In genomic region chr5:180130291-180130869, GRCh38 we compare ENCODE assay signal across 21 cellular contexts. TPM values are rescaled to one million over a fixed set of nuclear protein-coding genes. Genes with fewer than 3 reads are reported as not detected.
A peak's percentile ranks its signal among the peaks of the same experiment; 100 is the strongest.
DNase-seq lines count a peak whose midpoint lies in the region; ATAC-seq and TF ChIP-seq lines count a peak whose summit lies in the region.
"Had no signal": no experiment of that assay in that cellular context is flagged by ENCODE, and none has a peak within 500 bp of the region (broad histone marks: within the 10 kb centered on the region; RNA-seq: fewer than 3 reads in every experiment).

No MANE protein-coding gene starts in this region.

- H3K9me3 Mint-ChIP-seq in natural killer cell treated with Interleukin-12 subunit alpha and Interleukin-12 subunit beta and Interleukin-15 and Interleukin-18, amount 100 ng/mL, for 72 hours, result no peaks in the 10 kb centered on the region
- no peaks in the 10 kb centered on the region for H3K9me3 Mint-ChIP-seq in type B pancreatic cell
- H3K9me3 Mint-ChIP-seq: activated T-helper 1 cell treated with anti-CD3 and anti-CD28 coated beads, Interleukin-12 subunit alpha, Interleukin-12 subunit beta, Interleukin-2, Interleukin-4 antibody, amounts not matched to agents 30 ng/mL and 10 ng/mL and 1 ng/mL, durations not matched to agents 14 hours and 24 hours and 36 hours; stimulated activated naive B cell treated with anti-CD40 and anti-IgM and Interleukin-4, amounts not matched to agents 10 μg/mL and 1 μg/mL and 100 μg/mL, for 72 hours had no signal

- H3K9me3 ChIP-seq in left ventricle myocardium inferior (replicated peaks), result no peaks in the 10 kb centered on the region
- H3K9me3 ChIP-seq: BLaER1, MG63, thoracic aorta had no signal

- H3K4me1 Mint-ChIP-seq in natural killer cell treated with Interleukin-12 subunit alpha and Interleukin-12 subunit beta and Interleukin-15 and Interleukin-18, amount 100 ng/mL, for 72 hours (ENCODE audit: low read depth in 2 of 2), result peaks cover 9 to 12% of the 10 kb centered on the region in 2 donors
- H3K4me1 Mint-ChIP-seq in type B pancreatic cell (ENCODE audit: unreplicated experiment), result no peaks in the 10 kb centered on the region

- intact Hi-C loops in cardiac septum (cut with DNase I) (no loop called here), left ventricle myocardium inferior (cut with micrococcal nuclease) (no loop called here)

- H3K27me3 ChIP-seq in left ventricle myocardium inferior (ENCODE audit: low read depth), result peaks cover 36% of the 10 kb centered on the region
- H3K27me3 ChIP-seq: BLaER1 had no signal

- ATAC-seq in natural killer cell treated with Interleukin-12 subunit alpha and Interleukin-12 subunit beta and Interleukin-15 and Interleukin-18, amount 100 ng/mL, for 72 hours, result no peak
- ATAC-seq: K562; stimulated activated naive B cell treated with anti-CD40 and anti-IgM and Interleukin-4, amounts not matched to agents 10 μg/mL and 1 μg/mL and 100 μg/mL, for 72 hours had no signal

- DNase-seq in cardiac septum (ENCODE audit: low spot score), result peak; percentile 60
- no peak for DNase-seq in left ventricle myocardium inferior
- peak; percentile 40 for DNase-seq in coronary artery (ENCODE audit: low spot score)
- DNase-seq in natural killer cell treated with Interleukin-12 subunit alpha and Interleukin-12 subunit beta and Interleukin-15 and Interleukin-18, amount 100 ng/mL, for 72 hours (ENCODE audit: low spot score), result peak; percentile 47
- peak; percentile 58 for DNase-seq in type B pancreatic cell (ENCODE audit: extremely low spot score, unreplicated experiment)
- no peak for DNase-seq in NCI-H1436 (lab: John Stamatoyannopoulos, UW)
- DNase-seq in NCI-H774 (lab: John Stamatoyannopoulos, UW), result no peak
- no peak for DNase-seq in hippocampal formation (lab: John Stamatoyannopoulos, UW)
- DNase-seq: effector CD8-positive, alpha-beta T cell; foreskin melanocyte; MG63; nucleus accumbens; SHP77 treated with DMSO at 0.1 percent for 48 hours; stimulated activated CD4-positive, alpha-beta T cell treated with anti-CD3 and anti-CD28 coated beads, Interleukin-4, amount 100 ng/mL, for 24 hours; stimulated activated naive B cell treated with anti-CD40 and anti-IgM and Interleukin-4, amounts not matched to agents 10 μg/mL and 1 μg/mL and 100 μg/mL, for 72 hours had no signal

- peaks cover 7% of the 10 kb centered on the region for H3K4me1 ChIP-seq in left ventricle myocardium inferior

- no peaks in the 10 kb centered on the region for H3K36me3 Mint-ChIP-seq in natural killer cell treated with Interleukin-12 subunit alpha and Interleukin-12 subunit beta and Interleukin-15 and Interleukin-18, amount 100 ng/mL, for 72 hours
- H3K36me3 Mint-ChIP-seq in type B pancreatic cell, result no peaks in the 10 kb centered on the region
- H3K36me3 Mint-ChIP-seq: stimulated activated naive B cell treated with anti-CD40 and anti-IgM and Interleukin-4, amounts not matched to agents 10 μg/mL and 1 μg/mL and 100 μg/mL, for 72 hours had no signal

- TF ChIP-seq CTCF in left ventricle myocardium inferior (IDR thresholded peaks at IDR 0.05; ENCODE audit: borderline replicate concordance) (no peak), coronary artery (IDR thresholded peaks at IDR 0.05) (no peak), type B pancreatic cell (conservative IDR thresholded peaks at IDR 0.05) (no peak)

- H3K27me3 Mint-ChIP-seq in natural killer cell treated with Interleukin-12 subunit alpha and Interleukin-12 subunit beta and Interleukin-15 and Interleukin-18, amount 100 ng/mL, for 72 hours, result peaks cover 5 to 7% of the 10 kb centered on the region in 2 donors
- H3K27me3 Mint-ChIP-seq in type B pancreatic cell, result peaks cover 6% of the 10 kb centered on the region

- H3K4me3 ChIP-seq in left ventricle myocardium inferior, result no peak overlapping the region
- no peak overlapping the region for H3K4me3 ChIP-seq in coronary artery
- H3K4me3 ChIP-seq: BLaER1, K562, lung, MG63, PC-9, thoracic aorta had no signal

- no peak overlapping the region for H3K27ac Mint-ChIP-seq in natural killer cell treated with Interleukin-12 subunit alpha and Interleukin-12 subunit beta and Interleukin-15 and Interleukin-18, amount 100 ng/mL, for 72 hours
- no peak overlapping the region for H3K27ac Mint-ChIP-seq in type B pancreatic cell
- H3K27ac Mint-ChIP-seq: activated T-helper 1 cell treated with anti-CD3 and anti-CD28 coated beads, Interleukin-12 subunit alpha, Interleukin-12 subunit beta, Interleukin-2, Interleukin-4 antibody, amounts not matched to agents 30 ng/mL and 10 ng/mL and 1 ng/mL, durations not matched to agents 14 hours and 24 hours and 36 hours; stimulated activated naive B cell treated with anti-CD40 and anti-IgM and Interleukin-4, amounts not matched to agents 10 μg/mL and 1 μg/mL and 100 μg/mL, for 72 hours had no signal

- H3K27ac ChIP-seq in left ventricle myocardium inferior (replicated peaks), result no peak overlapping the region
- no peak overlapping the region for H3K27ac ChIP-seq in coronary artery
- H3K27ac ChIP-seq: BLaER1, PC-9, thoracic aorta had no signal

- H3K4me3 Mint-ChIP-seq in natural killer cell treated with Interleukin-12 subunit alpha and Interleukin-12 subunit beta and Interleukin-15 and Interleukin-18, amount 100 ng/mL, for 72 hours, result no peak overlapping the region
- H3K4me3 Mint-ChIP-seq in type B pancreatic cell, result no peak overlapping the region
- H3K4me3 Mint-ChIP-seq: activated T-helper 1 cell treated with anti-CD3 and anti-CD28 coated beads, Interleukin-12 subunit alpha, Interleukin-12 subunit beta, Interleukin-2, Interleukin-4 antibody, amounts not matched to agents 30 ng/mL and 10 ng/mL and 1 ng/mL, durations not matched to agents 14 hours and 24 hours and 36 hours; stimulated activated naive B cell treated with anti-CD40 and anti-IgM and Interleukin-4, amounts not matched to agents 10 μg/mL and 1 μg/mL and 100 μg/mL, for 72 hours had no signal

- H3K36me3 ChIP-seq in left ventricle myocardium inferior, result no peaks in the 10 kb centered on the region
- H3K36me3 ChIP-seq: BLaER1, MG63, thoracic aorta had no signal

RNA-seq across cellular contexts. Expression of gene RNF130, which starts 58.8 kb away (rescaled TPM):
- total RNA-seq in cardiac septum, result 33.7 TPM
- 45.9 TPM for total RNA-seq in left ventricle myocardium inferior
- total RNA-seq in natural killer cell treated with Interleukin-12 subunit alpha and Interleukin-12 subunit beta and Interleukin-15 and Interleukin-18, amount 100 ng/mL, for 72 hours, result 10 to 100 TPM; 12.4 to 17.0 TPM
- total RNA-seq in type B pancreatic cell (ENCODE audit: low replicate concordance), result 28.1 and 52.1 TPM in 2 replicates

Comparison
In these comparisons a context has a peak if more than half of its experiments do, and no peak if none do; other contexts are left out.
1. DNase-seq: peak in cardiac septum (single experiment), coronary artery (single experiment), natural killer cell treated with Interleukin-12 subunit alpha and Interleukin-12 subunit beta and Interleukin-15 and Interleukin-18, amount 100 ng/mL, for 72 hours (single experiment) and type B pancreatic cell (single experiment); none in left ventricle myocardium inferior (single experiment), NCI-H1436 (single experiment), NCI-H774 (single experiment) and hippocampal formation (0 of 2).